1 cellular context compared by ENCODE assay signal in genomic region chr11:117318738-117319137, GRCh38.
TF ChIP-seq lines count a peak whose summit lies in the region.

No MANE protein-coding gene starts in this region.

TF ChIP-seq in endothelial cell of umbilical vein, 7 proteins besides CTCF, POLR2A, EP300 and RAD21:
- no peak for TF ChIP-seq MAX (IDR thresholded peaks at IDR 0.05; ENCODE audit: insufficient read depth, insufficient read length)
- TF ChIP-seq POLR2AphosphoS5 (IDR thresholded peaks at IDR 0.05; ENCODE audit: insufficient read depth, low read depth, low read length), result no peak
- no peak for TF ChIP-seq MYC (IDR thresholded peaks at IDR 0.05; ENCODE audit: low read depth, low read length)
